28 cellular contexts compared by ENCODE assay signal in genomic region chr4:36207367-36207766, GRCh38.
"Had no signal": no experiment of that assay in that cellular context is flagged by ENCODE, and none has a peak within 500 bp of the region (broad histone marks: within the 10 kb centered on the region; RNA-seq: fewer than 3 reads in every experiment).

No MANE protein-coding gene starts in this region.

- ATAC-seq: body of pancreas, gastrocnemius medialis, left ventricle myocardium superior, psoas muscle had no signal

- H3K79me2 ChIP-seq: parathyroid adenoma had no signal

- H3K9me3 ChIP-seq: body of pancreas, gastrocnemius medialis, psoas muscle, testis, transverse colon had no signal

- H3K4me1 ChIP-seq: gastrocnemius medialis, parathyroid adenoma, psoas muscle had no signal

- H3K27ac Mint-ChIP-seq: activated CD4-positive, alpha-beta memory T cell treated with anti-CD3 and anti-CD28 coated beads, Interleukin-2, amount 10 ng/mL, durations not matched to agents 7 days and 5 days; activated CD4-positive, alpha-beta T cell treated with anti-CD3 and anti-CD28 coated beads, Interleukin-2, amount 10 ng/mL, durations not matched to agents 24 days and 14 days; T-helper 1 cell treated with Interleukin-12 subunit alpha and Interleukin-12 subunit beta and Interleukin-4 antibody, amounts not matched to agents 30 μg/mL and 1 μg/mL, for 36 hours had no signal

- H3K4me3 ChIP-seq: body of pancreas, gastrocnemius medialis, neural progenitor cell, psoas muscle, SK-N-MC, testis, transverse colon had no signal

- H3K36me3 Mint-ChIP-seq: neural progenitor cell had no signal

- H2AFZ ChIP-seq: parathyroid adenoma had no signal

- DNase-seq: activated CD4-positive, alpha-beta memory T cell treated with anti-CD3 and anti-CD28 coated beads, Interleukin-2, amount 10 ng/mL, durations not matched to agents 7 days and 5 days; activated CD4-positive, alpha-beta T cell treated with anti-CD3 and anti-CD28 coated beads, Interleukin-2, amount 10 ng/mL, durations not matched to agents 24 days and 14 days; activated CD4-positive, CD25-positive, alpha-beta regulatory T cell treated with anti-CD3 and anti-CD28 coated beads, Interleukin-2, amount 50 U/mL, for 72 hours; activated naive CD4-positive, alpha-beta T cell treated with Interleukin-2 at 50 U/mL for 16 hours; activated T-cell treated with anti-CD3 and anti-CD28 coated beads, Interleukin-2, amount 50 U/mL, for 48 hours; aorta; body of pancreas; gastrocnemius medialis; glutamatergic neuron; islet precursor cell; left ventricle myocardium superior; mammary epithelial cell; naive B cell; occipital lobe; psoas muscle; stimulated activated CD4-positive, alpha-beta T cell treated with anti-CD3 and anti-CD28 coated beads, Interleukin-15, amount 100 ng/mL, for 24 hours; stimulated activated CD4-positive, alpha-beta T cell treated with anti-CD3 and anti-CD28 coated beads, Interleukin-2, amount 100 ng/mL, for 24 hours; stimulated activated naive CD4-positive, alpha-beta T cell; SW 1271; T1000; testis; transverse colon had no signal

- H3K27ac ChIP-seq: epithelial cell of prostate, gastrocnemius medialis, neural progenitor cell, parathyroid adenoma, psoas muscle, SK-N-MC, transverse colon had no signal

- H3K36me3 ChIP-seq: gastrocnemius medialis, neural progenitor cell had no signal

- H3K27me3 ChIP-seq: body of pancreas, gastrocnemius medialis, neural progenitor cell, testis, transverse colon had no signal

- H3K4me2 ChIP-seq: neural progenitor cell had no signal

- H3K4me3 Mint-ChIP-seq: activated CD4-positive, alpha-beta memory T cell treated with anti-CD3 and anti-CD28 coated beads, Interleukin-2, amount 10 ng/mL, durations not matched to agents 7 days and 5 days; activated CD4-positive, alpha-beta T cell treated with anti-CD3 and anti-CD28 coated beads, Interleukin-2, amount 10 ng/mL, durations not matched to agents 24 days and 14 days; activated naive CD8-positive, alpha-beta T cell; naive B cell; neural progenitor cell; T-helper 1 cell treated with Interleukin-12 subunit alpha and Interleukin-12 subunit beta and Interleukin-4 antibody, amounts not matched to agents 30 μg/mL and 1 μg/mL, for 36 hours had no signal

- H3K9ac ChIP-seq: neural progenitor cell, parathyroid adenoma had no signal

- H3K27me3 Mint-ChIP-seq: activated CD4-positive, alpha-beta memory T cell treated with anti-CD3 and anti-CD28 coated beads, Interleukin-2, amount 10 ng/mL, durations not matched to agents 7 days and 5 days; activated CD4-positive, alpha-beta T cell treated with anti-CD3 and anti-CD28 coated beads, Interleukin-2, amount 10 ng/mL, durations not matched to agents 24 days and 14 days; activated naive CD8-positive, alpha-beta T cell; naive B cell had no signal

- H3K9me3 Mint-ChIP-seq: activated CD4-positive, alpha-beta memory T cell treated with anti-CD3 and anti-CD28 coated beads, Interleukin-2, amount 10 ng/mL, durations not matched to agents 7 days and 5 days; activated CD4-positive, alpha-beta T cell treated with anti-CD3 and anti-CD28 coated beads, Interleukin-2, amount 10 ng/mL, durations not matched to agents 24 days and 14 days; naive B cell; neural progenitor cell; T-helper 1 cell treated with Interleukin-12 subunit alpha and Interleukin-12 subunit beta and Interleukin-4 antibody, amounts not matched to agents 30 μg/mL and 1 μg/mL, for 36 hours had no signal
